Comparison of ENCODE assay signal across 22 cellular contexts in the genomic region with DNA sequence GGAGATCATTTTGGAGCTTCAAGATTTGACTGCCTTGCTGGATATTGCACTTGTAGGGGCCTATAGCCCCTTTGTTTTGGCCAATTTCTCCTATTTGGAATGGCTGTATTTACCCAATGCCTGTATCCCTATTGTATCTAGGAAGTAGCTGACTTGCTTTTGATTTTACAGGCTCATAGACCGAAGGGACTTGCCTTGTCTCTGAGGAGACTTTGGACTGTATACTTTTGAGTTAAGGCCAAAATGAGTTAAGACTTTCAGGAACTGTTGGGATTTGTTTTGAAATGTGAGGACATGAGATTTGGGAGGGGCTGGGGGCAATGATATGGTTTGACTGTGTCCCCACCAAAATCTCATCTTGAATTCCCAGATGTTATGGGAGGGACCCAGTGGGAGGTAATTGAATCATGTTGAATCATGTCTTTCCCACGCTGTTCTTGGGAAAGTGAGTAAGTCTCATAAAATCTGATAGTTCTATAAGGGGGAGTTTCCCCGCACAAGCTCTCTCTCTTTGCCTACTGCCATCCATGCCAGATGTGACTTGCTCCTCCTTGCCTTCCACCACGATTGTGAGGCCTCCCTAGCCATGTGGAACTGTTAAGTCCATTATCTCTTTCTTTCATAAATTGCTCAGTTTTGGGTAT.
A peak's percentile ranks its signal among the peaks of the same experiment; 100 is the strongest.
DNase-seq lines count a peak whose midpoint lies in the region; ATAC-seq, FAIRE-seq and TF ChIP-seq lines count a peak whose summit lies in the region.
"Had no signal": no experiment of that assay in that cellular context is flagged by ENCODE, and none has a peak within 500 bp of the region (broad histone marks: within the 10 kb centered on the region; RNA-seq: fewer than 3 reads in every experiment).

No MANE protein-coding gene starts in this region.

- no peak for FAIRE-seq in bronchial epithelial cell (lab: Jason Lieb, UNC)

- no peaks in the 10 kb centered on the region for H3K9me3 ChIP-seq in left lung
- H3K9me3 ChIP-seq in WERI-Rb-1 (ENCODE audit: severe bottlenecking): peaks cover 3% of the 10 kb centered on the region
- H3K9me3 ChIP-seq: BE2C had no signal

- ATAC-seq in foreskin keratinocyte (peak; percentile 71), left lung (no peak)

- H3K27ac ChIP-seq in foreskin keratinocyte (no peak overlapping the region), left lung (no peak overlapping the region), WERI-Rb-1 (no peak overlapping the region)

- H3K27me3 ChIP-seq in bronchial epithelial cell (ENCODE audit: control insufficient read depth, insufficient read depth, low read length) (no peaks in the 10 kb centered on the region), foreskin keratinocyte (no peaks in the 10 kb centered on the region), left lung (no peaks in the 10 kb centered on the region), WERI-Rb-1 (ENCODE audit: insufficient read depth, low read depth, severe bottlenecking) (no peaks in the 10 kb centered on the region)
- H3K27me3 ChIP-seq: BE2C had no signal

- H3K4me1 ChIP-seq in foreskin keratinocyte (no peaks in the 10 kb centered on the region), left lung (no peaks in the 10 kb centered on the region)
- H3K4me1 ChIP-seq: BE2C had no signal

- no peak for TF ChIP-seq CTCF in bronchial epithelial cell (IDR thresholded peaks at IDR 0.05; ENCODE audit: insufficient read depth, low read length, severe bottlenecking)
- TF ChIP-seq CTCF in foreskin keratinocyte (conservative IDR thresholded peaks at IDR 0.05): no peak
- TF ChIP-seq CTCF in left lung (IDR thresholded peaks at IDR 0.05): no peak
- no peak for TF ChIP-seq CTCF in WERI-Rb-1 (IDR thresholded peaks at IDR 0.05; ENCODE audit: low read depth, low read length)

- no peak overlapping the region for H3K4me3 ChIP-seq in bronchial epithelial cell (ENCODE audit: low read depth, low read length)
- no peak overlapping the region for H3K4me3 ChIP-seq in left lung
- H3K4me3 ChIP-seq in WERI-Rb-1 (ENCODE audit: low read depth, low read length): no peak overlapping the region

- no peaks in the 10 kb centered on the region for H3K36me3 ChIP-seq in bronchial epithelial cell (ENCODE audit: control insufficient read depth, insufficient read depth, low read length)
- H3K36me3 ChIP-seq in left lung: no peaks in the 10 kb centered on the region
- no peaks in the 10 kb centered on the region for H3K36me3 ChIP-seq in WERI-Rb-1
- H3K36me3 ChIP-seq: BE2C had no signal

- intact Hi-C loops in left lung (cut with DNase I): no loop called here

- DNase-seq in GM04504 (ENCODE audit: low read depth) (peak; percentile 23), bronchial epithelial cell (ENCODE audit: low read depth) (peak; percentile 69), foreskin keratinocyte (peak in 1 of 2 donors; percentile 60), mesenteric fat pad (ENCODE audit: low spot score) (no peak), Kasumi-1 (lab: John Stamatoyannopoulos, UW) (no peak), left lung (no peak), WERI-Rb-1 (no peak)
- DNase-seq: BE2C; CD8-positive, alpha-beta memory T cell; DMS 273 treated with DMSO at 0.1 percent for 48 hours; DMS79; H9; KBM-7; MM.1S; NCI-H1417; NCI-H1694 treated with DMSO at 0.1 percent for 48 hours; NCI-H2081; NCI-H2227 treated with DMSO at 0.1 percent for 48 hours; NCI-H510A; NCI-H69; RPMI8226; SHP77 had no signal

Comparison
In these comparisons a context has a peak if more than half of its experiments do, and no peak if none do; other contexts are left out.
1. DNase-seq: peak in GM04504 (single experiment) and bronchial epithelial cell (single experiment); none in mesenteric fat pad (single experiment), Kasumi-1 (0 of 2), left lung (0 of 2) and WERI-Rb-1 (single experiment).